9 cellular contexts compared by ENCODE assay signal in the genomic region with DNA sequence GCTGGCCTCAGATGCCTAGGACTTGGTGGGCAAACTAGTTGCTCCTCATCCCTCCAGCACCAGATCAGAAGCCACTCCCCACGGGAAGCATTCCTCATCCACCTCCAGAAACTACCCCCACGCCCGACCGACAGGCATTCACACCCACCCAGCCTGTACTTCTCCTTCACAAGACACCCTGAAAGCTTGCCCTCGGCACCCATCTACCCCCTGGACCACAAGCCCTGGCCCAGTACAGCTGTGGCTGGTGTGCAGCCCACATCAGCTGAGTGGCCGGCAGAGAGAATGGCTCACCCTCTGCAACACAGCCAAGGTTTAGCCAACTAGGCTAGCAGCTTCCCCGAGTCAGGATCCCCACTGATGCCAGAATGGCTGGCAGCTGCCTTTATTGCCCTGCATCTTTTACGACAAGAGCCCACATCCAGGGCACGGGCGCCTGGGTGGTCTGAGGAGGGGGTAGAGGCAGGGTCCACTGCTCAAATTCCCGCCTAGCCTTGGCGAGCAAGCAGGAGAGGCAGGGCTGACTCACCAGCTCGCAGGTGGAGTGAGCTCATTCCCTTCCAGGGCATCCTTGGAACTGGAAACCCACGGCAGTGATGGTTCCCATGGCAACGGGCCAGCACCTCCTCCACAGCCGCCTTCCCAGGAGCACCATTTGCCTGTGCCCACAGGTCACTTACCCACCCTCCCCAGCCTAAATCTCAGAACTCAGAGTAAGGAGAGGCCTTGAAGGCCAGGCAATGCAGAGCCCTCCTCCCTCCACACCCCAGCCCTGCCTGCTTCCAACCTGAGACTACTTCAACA. TPM values are rescaled to one million over a fixed set of nuclear protein-coding genes. Genes with fewer than 3 reads are reported as not detected.
DNase-seq lines count a peak whose midpoint lies in the region; ATAC-seq and TF ChIP-seq lines count a peak whose summit lies in the region.
"Had no signal": no experiment of that assay in that cellular context is flagged by ENCODE, and none has a peak within 500 bp of the region (broad histone marks: within the 10 kb centered on the region; RNA-seq: fewer than 3 reads in every experiment).

No MANE protein-coding gene starts in this region.

- H4K20me1 ChIP-seq in fibroblast of lung (ENCODE audit: control insufficient read depth, extremely low read depth, insufficient read depth, low read length): peaks cover 10% of the 10 kb centered on the region

- H3K4me2 ChIP-seq in fibroblast of lung (ENCODE audit: extremely low read depth, insufficient read depth, low read length): peak overlapping the region; percentile 65

- H3K27ac ChIP-seq in Panc1 (ENCODE audit: low read length) (peak overlapping the region; percentile 44; the same call in 1 of the 2 replicates), fibroblast of lung (ENCODE audit: insufficient read depth, low read length) (peak overlapping the region; percentile 45)

- H3K9me3 ChIP-seq in Panc1 (ENCODE audit: control insufficient read depth, insufficient read depth, low read depth, low read length) (no peaks in the 10 kb centered on the region), fibroblast of lung (ENCODE audit: control insufficient read depth, insufficient read depth, low read depth, low read length) (no peaks in the 10 kb centered on the region)

- no TSS peak for BruUV-seq in Panc1 (replicated peaks; lab: Mats Ljungman, UMichigan)

- H3K4me3 Mint-ChIP-seq in stimulated activated naive CD8-positive, alpha-beta T cell treated with anti-CD3 and anti-CD28 coated beads, Interleukin-15, amount 100 ng/mL, for 72 hours: peak overlapping the region in 1 of 2 donors; percentile 18

- H3K9me3 Mint-ChIP-seq in stimulated activated naive CD8-positive, alpha-beta T cell treated with anti-CD3 and anti-CD28 coated beads, Interleukin-15, amount 100 ng/mL, for 72 hours: no peaks in the 10 kb centered on the region

- no peak overlapping the region for H3K9ac ChIP-seq in fibroblast of lung (ENCODE audit: insufficient read depth, low read length)

- peak overlapping the region; percentile 51 to 53 for H3K27ac Mint-ChIP-seq in stimulated activated naive CD8-positive, alpha-beta T cell treated with anti-CD3 and anti-CD28 coated beads, Interleukin-15, amount 100 ng/mL, for 72 hours

- no peaks in the 10 kb centered on the region for H3K36me3 ChIP-seq in Panc1 (ENCODE audit: control insufficient read depth, insufficient read depth, low read length)
- H3K36me3 ChIP-seq in fibroblast of lung (ENCODE audit: control insufficient read depth, insufficient read depth, low read length): peaks cover 19% of the 10 kb centered on the region

- DNase-seq in DMS53 (lab: John Stamatoyannopoulos, UW) (peak; percentile 57), DMS53 treated with DMSO at 0.1 percent for 48 hours (lab: John Stamatoyannopoulos, UW; ENCODE audit: unreplicated experiment) (no peak), Panc1 (ENCODE audit: low read depth, low spot score) (no peak), fibroblast of lung (ENCODE audit: low read depth in 2 of 2) (peak; percentile 51 to 86), AG08396 (ENCODE audit: low spot score) (no peak)
- no peak for DNase-seq in stimulated activated naive CD8-positive, alpha-beta T cell treated with anti-CD3 and anti-CD28 coated beads, Interleukin-15, amount 100 ng/mL, for 72 hours
- DNase-seq in activated CD4-positive, alpha-beta T cell treated with anti-CD3 and anti-CD28 coated beads, Interleukin-2, amount 50 U/mL, for 4 hours: no peak
- DNase-seq in activated CD4-positive, alpha-beta T cell treated with anti-CD3 and anti-CD28 coated beads for 4 hours: no peak

- H3K27me3 Mint-ChIP-seq in stimulated activated naive CD8-positive, alpha-beta T cell treated with anti-CD3 and anti-CD28 coated beads, Interleukin-15, amount 100 ng/mL, for 72 hours: no peaks in the 10 kb centered on the region

- CTCF ChIA-PET in Panc1 (lab: Charles Lee): no interaction called here

- POLR2A ChIA-PET in Panc1 (lab: Charles Lee): no interaction called here

- no peak overlapping the region for H2AFZ ChIP-seq in fibroblast of lung (ENCODE audit: low read length)

- H3K4me1 ChIP-seq in Panc1 (ENCODE audit: control insufficient read depth, insufficient read depth, low read length): peaks cover 61% of the 10 kb centered on the region
- peaks cover 68% of the 10 kb centered on the region for H3K4me1 ChIP-seq in fibroblast of lung (ENCODE audit: control insufficient read depth, extremely low read depth, insufficient read depth, low read length)

- H3K27me3 ChIP-seq in Panc1 (ENCODE audit: control insufficient read depth, insufficient read depth, low read length): no peaks in the 10 kb centered on the region
- no peaks in the 10 kb centered on the region for H3K27me3 ChIP-seq in fibroblast of lung (ENCODE audit: control insufficient read depth, insufficient read depth, low read length)

- intact Hi-C loops in Panc1 (cut with micrococcal nuclease; ENCODE audit: unreplicated experiment): no loop called here

- peak; percentile 59 for ATAC-seq in Panc1
- ATAC-seq in stimulated activated naive CD8-positive, alpha-beta T cell treated with anti-CD3 and anti-CD28 coated beads, Interleukin-15, amount 100 ng/mL, for 72 hours: no peak

- peaks cover 100% of the 10 kb centered on the region for H3K79me2 ChIP-seq in fibroblast of lung (ENCODE audit: control insufficient read depth, insufficient read depth, low read length)

- in situ Hi-C loops in Panc1 (cut with HindIII; ENCODE audit: low pct_unique_long_range_greater_than_20kb, low sequenced_read_pairs): no loop called here

- TF ChIP-seq CTCF in Panc1 (IDR thresholded peaks at IDR 0.05): no peak
- TF ChIP-seq CTCF in fibroblast of lung (conservative IDR thresholded peaks at IDR 0.05 in 1 of 2, IDR thresholded peaks at IDR 0.05 in 1 of 2; ENCODE audit: low read depth in 1 of 2, low read length in 2 of 2): no peak

- H3K4me3 ChIP-seq in Panc1 (ENCODE audit: low read depth in 2 of 2, low read length in 2 of 2): no peak overlapping the region
- no peak overlapping the region for H3K4me3 ChIP-seq in fibroblast of lung (replicated peaks in 1 of 4; ENCODE audit: control extremely low read depth in 1 of 4, insufficient read depth in 1 of 4, low read depth in 3 of 4, low read length in 4 of 4)
- H3K4me3 ChIP-seq: skin epidermis had no signal

- H3K4me1 Mint-ChIP-seq in stimulated activated naive CD8-positive, alpha-beta T cell treated with anti-CD3 and anti-CD28 coated beads, Interleukin-15, amount 100 ng/mL, for 72 hours: peaks cover 98% of the 10 kb centered on the region

RNA-seq across cellular contexts. Expression of a gene that starts 17.1 kb away (rescaled TPM):
- 212 TPM for total RNA-seq in Panc1 (2021; ENCODE audit: unreplicated experiment)
- polyA plus RNA-seq in Panc1 (2012; ENCODE audit: insufficient read length): 336 TPM
- total RNA-seq in fibroblast of lung: 178 and 254 TPM in 2 replicates
- polyA plus RNA-seq in fibroblast of lung: 578 and 729 TPM in 2 replicates
- polyA plus RNA-seq in fibroblast of lung (2012): 491 and 638 TPM in 2 replicates
- polyA minus RNA-seq in fibroblast of lung (ENCODE audit: low replicate concordance): 1,123 and 1,490 TPM in 2 replicates

Comparison
In these comparisons a context has a peak if more than half of its experiments do, and no peak if none do; other contexts are left out.
1. DNase-seq: peak in DMS53 (single experiment) and fibroblast of lung (2 of 2); none in DMS53 treated with DMSO at 0.1 percent for 48 hours (single experiment), Panc1 (single experiment), stimulated activated naive CD8-positive, alpha-beta T cell treated with anti-CD3 and anti-CD28 coated beads, Interleukin-15, amount 100 ng/mL, for 72 hours (0 of 2), activated CD4-positive, alpha-beta T cell treated with anti-CD3 and anti-CD28 coated beads, Interleukin-2, amount 50 U/mL, for 4 hours (0 of 2), AG08396 (single experiment) and activated CD4-positive, alpha-beta T cell treated with anti-CD3 and anti-CD28 coated beads for 4 hours (0 of 2).